In the genomic region with DNA sequence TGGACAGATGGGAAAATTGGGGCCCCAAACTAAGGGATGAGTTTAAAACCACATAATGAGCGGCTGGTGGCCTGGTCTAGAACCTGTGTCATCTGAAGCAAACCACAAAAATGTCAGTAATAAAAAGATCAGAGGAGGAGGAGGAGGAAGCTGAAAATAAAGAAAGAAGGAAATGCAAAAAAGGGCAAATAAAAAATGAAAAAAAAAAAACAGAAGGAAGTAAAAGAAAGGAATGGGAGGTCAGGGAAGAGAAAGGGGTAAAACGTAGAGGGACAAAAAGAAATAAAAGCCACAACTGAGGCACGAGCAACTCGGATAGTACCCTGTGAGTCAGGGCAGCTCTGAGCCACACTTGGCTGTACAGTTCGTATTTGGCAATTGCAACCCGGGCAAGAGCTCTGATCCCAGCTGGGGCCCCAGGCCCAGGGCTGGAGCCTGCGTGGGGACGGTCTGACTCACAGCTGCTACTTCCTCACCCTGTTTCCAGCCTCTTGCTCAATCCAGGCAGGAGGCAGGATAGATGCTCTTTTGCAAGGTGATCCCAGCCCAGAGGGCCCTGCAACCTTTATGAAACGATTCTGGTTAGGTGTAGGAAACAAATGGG, we compare ENCODE assay signal across 8 cellular contexts.
A peak's percentile ranks its signal among the peaks of the same experiment; 100 is the strongest.
DNase-seq lines count a peak whose midpoint lies in the region; ATAC-seq lines count a peak whose summit lies in the region.

No MANE protein-coding gene starts in this region.

- DNase-seq in GOT3 (lab: John Stamatoyannopoulos, UW): peak; percentile 49
- DNase-seq in SJSA1 (ENCODE audit: low read depth in 1 of 2, low spot score in 2 of 2): peak; percentile 62 to 77
- DNase-seq in glomerular visceral epithelial cell (ENCODE audit: extremely low spot score): peak; percentile 93
- DNase-seq in skeletal muscle cell (ENCODE audit: low read depth): peak; percentile 95
- no peak for DNase-seq in cortex of kidney (lab: John Stamatoyannopoulos, UW)
- DNase-seq in stimulated activated CD8-positive, alpha-beta memory T cell treated with anti-CD3 and anti-CD28 coated beads, Interleukin-4, amount 100 ng/mL, for 48 hours: no peak
- no peak for DNase-seq in central memory CD4-positive, alpha-beta T cell

- H3K27ac ChIP-seq in SJSA1: 0 out of 2 replicates have a peak overlapping the region, but pooled peaks have one; percentile 22

- peaks cover 15% of the 10 kb centered on the region for H3K4me1 ChIP-seq in SJSA1 (replicated peaks)

- no peaks in the 10 kb centered on the region for H3K27me3 ChIP-seq in SJSA1 (replicated peaks)

- ATAC-seq in HG03460 (IDR thresholded peaks at IDR 0.05; ENCODE audit: unreplicated experiment): no peak

- no peaks in the 10 kb centered on the region for H3K36me3 ChIP-seq in SJSA1

- H3K9me3 ChIP-seq in SJSA1 (replicated peaks): no peaks in the 10 kb centered on the region

- H3K4me3 ChIP-seq in SJSA1 (no peak overlapping the region), skeletal muscle cell (ENCODE audit: low read depth, low read length) (no peak overlapping the region)

Comparison
In these comparisons a context has a peak if more than half of its experiments do, and no peak if none do; other contexts are left out.
1. DNase-seq: peak in GOT3 (single experiment), SJSA1 (2 of 2), glomerular visceral epithelial cell (single experiment) and skeletal muscle cell (single experiment); none in cortex of kidney (single experiment), stimulated activated CD8-positive, alpha-beta memory T cell treated with anti-CD3 and anti-CD28 coated beads, Interleukin-4, amount 100 ng/mL, for 48 hours (single experiment) and central memory CD4-positive, alpha-beta T cell (single experiment).